In the genomic region with DNA sequence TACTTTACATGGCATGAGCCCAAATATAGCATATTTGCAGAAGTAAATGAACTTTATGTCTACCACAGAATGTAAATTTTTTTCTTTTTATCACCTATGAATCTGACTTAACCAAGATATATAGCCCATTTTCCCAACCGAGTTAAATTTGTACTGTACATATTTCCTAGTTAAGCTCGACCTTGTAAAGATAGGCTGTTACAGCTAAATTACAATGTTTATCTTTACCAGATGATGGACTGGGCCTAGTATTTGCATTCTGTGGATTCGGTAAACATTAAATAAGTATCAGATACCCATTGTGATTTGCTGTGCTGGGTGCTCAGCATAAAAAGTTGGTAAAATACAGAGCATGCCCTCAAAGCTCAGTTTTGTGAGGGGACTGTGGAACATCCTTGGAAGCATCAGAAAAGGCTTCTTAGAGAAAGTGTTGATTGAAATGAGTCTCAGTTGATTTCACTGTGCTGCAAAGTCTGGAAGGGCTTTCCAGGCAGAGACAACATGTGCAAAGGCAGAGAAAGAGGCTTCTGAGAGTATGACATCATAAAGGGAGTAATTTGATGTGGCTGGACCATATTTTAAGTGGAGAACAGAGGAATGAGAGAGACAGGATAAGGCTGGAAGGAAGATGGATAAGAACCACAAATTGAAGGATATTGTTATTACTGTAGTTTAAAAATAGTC, we compare ENCODE assay signal across 19 cellular contexts. TPM values are rescaled to one million over a fixed set of nuclear protein-coding genes. Genes with fewer than 3 reads are reported as not detected.
A peak's percentile ranks its signal among the peaks of the same experiment; 100 is the strongest.
DNase-seq lines count a peak whose midpoint lies in the region; ATAC-seq and TF ChIP-seq lines count a peak whose summit lies in the region.
"Had no signal": no experiment of that assay in that cellular context is flagged by ENCODE, and none has a peak within 500 bp of the region (broad histone marks: within the 10 kb centered on the region; RNA-seq: fewer than 3 reads in every experiment).

No MANE protein-coding gene starts in this region.

- no peaks in the 10 kb centered on the region for H3K79me2 ChIP-seq in PC-3 (ENCODE audit: low read length)

- peak overlapping the region in 6 of 7 donors; percentile 3 to 74 (median 26) for H3K27ac Mint-ChIP-seq in CD4-positive, alpha-beta memory T cell
- H3K27ac Mint-ChIP-seq: activated naive CD4-positive, alpha-beta T cell treated with anti-CD3 and anti-CD28 coated beads, Interleukin-2, amount 10 ng/mL, durations not matched to agents 7 days and 5 days had no signal

- no peaks in the 10 kb centered on the region for H3K9me3 Mint-ChIP-seq in CD4-positive, alpha-beta memory T cell
- H3K9me3 Mint-ChIP-seq: activated naive CD4-positive, alpha-beta T cell treated with anti-CD3 and anti-CD28 coated beads, Interleukin-2, amount 10 ng/mL, durations not matched to agents 7 days and 5 days; neural crest cell had no signal

- H3K36me3 ChIP-seq in CD4-positive, alpha-beta memory T cell (ENCODE audit: insufficient read depth, low read length), result peaks cover 51% of the 10 kb centered on the region
- H3K36me3 ChIP-seq in PC-3 (ENCODE audit: low read depth, low read length), result peaks cover 43% of the 10 kb centered on the region

- H3K27me3 Mint-ChIP-seq in CD4-positive, alpha-beta memory T cell, result no peaks in the 10 kb centered on the region
- H3K27me3 Mint-ChIP-seq: activated naive CD4-positive, alpha-beta T cell treated with anti-CD3 and anti-CD28 coated beads, Interleukin-2, amount 10 ng/mL, durations not matched to agents 7 days and 5 days had no signal

- H3K9me3 ChIP-seq in CD4-positive, alpha-beta memory T cell (ENCODE audit: control insufficient read depth in 1 of 2, low read length in 2 of 2), result no peaks in the 10 kb centered on the region
- no peaks in the 10 kb centered on the region for H3K9me3 ChIP-seq in PC-3 (ENCODE audit: low read length)
- H3K9me3 ChIP-seq: HAP-1, tibial nerve had no signal

- peaks cover 34 to 62% of the 10 kb centered on the region in 2 donors for H3K36me3 Mint-ChIP-seq in CD4-positive, alpha-beta memory T cell

- ATAC-seq in PC-3 (peak; percentile 82), GM18520 (IDR thresholded peaks at IDR 0.05; ENCODE audit: unreplicated experiment) (no peak), HG02588 (IDR thresholded peaks at IDR 0.05; ENCODE audit: unreplicated experiment) (no peak)

- no peak overlapping the region for H3K27ac ChIP-seq in CD4-positive, alpha-beta memory T cell (ENCODE audit: low read depth, low read length)
- H3K27ac ChIP-seq in PC-3 (ENCODE audit: low read length), result no peak overlapping the region
- H3K27ac ChIP-seq: cardiac muscle cell, tibial nerve had no signal

- H3K4me3 Mint-ChIP-seq in CD4-positive, alpha-beta memory T cell, result no peak overlapping the region
- H3K4me3 Mint-ChIP-seq: activated naive CD4-positive, alpha-beta T cell treated with anti-CD3 and anti-CD28 coated beads, Interleukin-2, amount 10 ng/mL, durations not matched to agents 7 days and 5 days; neural crest cell had no signal

- no peaks in the 10 kb centered on the region for H3K9me2 ChIP-seq in PC-3 (replicated peaks; ENCODE audit: low read length)

- H3K9ac ChIP-seq in PC-3 (ENCODE audit: low read length), result no peak overlapping the region

- POLR2A ChIA-PET in CD4-positive, alpha-beta memory T cell (lab: Charles Lee; ENCODE audit: partially characterized antibody), result no interaction called here
- POLR2A ChIA-PET in PC-3 (lab: Charles Lee; ENCODE audit: unreplicated experiment), result interaction anchor here (0.6 to 1.0 kb wide), 2 partner anchors 25 to 28 kb away, joined by 5 to 11 read pairs; no protein-coding TSS in a partner anchor

- intact Hi-C loops in CD4-positive, alpha-beta memory T cell (cut with micrococcal nuclease), result no loop called here
- intact Hi-C loops in PC-3 (cut with micrococcal nuclease), result no loop called here

- no peaks in the 10 kb centered on the region for H3K27me3 ChIP-seq in CD4-positive, alpha-beta memory T cell (ENCODE audit: insufficient read depth, low read length)
- no peaks in the 10 kb centered on the region for H3K27me3 ChIP-seq in PC-3 (ENCODE audit: low read length)
- H3K27me3 ChIP-seq: cardiac muscle cell, tibial nerve had no signal

- BruUV-seq in PC-3 (replicated peaks; lab: Mats Ljungman, UMichigan), result no TSS peak

- no peaks in the 10 kb centered on the region for H3F3A ChIP-seq in PC-3 (ENCODE audit: low read length, unreplicated experiment)

- H3K4me1 ChIP-seq in CD4-positive, alpha-beta memory T cell (ENCODE audit: insufficient read depth, low read length), result no peaks in the 10 kb centered on the region
- peaks cover 10% of the 10 kb centered on the region for H3K4me1 ChIP-seq in PC-3 (ENCODE audit: insufficient read depth, low read length)
- H3K4me1 ChIP-seq: HAP-1, tibial nerve had no signal

- no peak for TF ChIP-seq CTCF in PC-3 (conservative IDR thresholded peaks at IDR 0.05; ENCODE audit: low read depth, low read length)

- no peak overlapping the region for H3K4me3 ChIP-seq in CD4-positive, alpha-beta memory T cell (ENCODE audit: low read length in 2 of 2)
- H3K4me3 ChIP-seq in PC-3 (ENCODE audit: low read length), result no peak overlapping the region
- H3K4me3 ChIP-seq: cardiac muscle cell, HAP-1, tibial nerve had no signal

- H3K4me1 Mint-ChIP-seq in CD4-positive, alpha-beta memory T cell, result peaks cover 0 to 4% (median 3%) of the 10 kb centered on the region in 4 donors
- H3K4me1 Mint-ChIP-seq: neural crest cell had no signal

- no peak overlapping the region for H3K4me2 ChIP-seq in PC-3 (ENCODE audit: low read length)

- H2AFZ ChIP-seq in PC-3 (ENCODE audit: low read length), result no peak overlapping the region

- CTCF ChIA-PET in CD4-positive, alpha-beta memory T cell (lab: Charles Lee; ENCODE audit: partially characterized antibody), result no interaction called here
- CTCF ChIA-PET in PC-3 (lab: Charles Lee), result no interaction called here

- DNase-seq in AG08395 (ENCODE audit: low spot score) (peak; percentile 11), PC-3 (no peak), fibroblast of peridontal ligament (ENCODE audit: extremely low read depth) (peak; percentile 47), activated gamma-delta T cell treated with Interleukin-2 at 50 U/mL for 16 hours (no peak)
- no peak for DNase-seq in CD4-positive, alpha-beta memory T cell
- DNase-seq: activated naive CD4-positive, alpha-beta T cell treated with anti-CD3 and anti-CD28 coated beads, Interleukin-2, amount 10 ng/mL, durations not matched to agents 7 days and 5 days; C1 segment of cervical spinal cord; DND-41; hippocampal formation; NCI-H146; NCI-H2227 treated with DMSO at 0.1 percent for 48 hours; Right ventricle myocardium superior; stimulated activated naive CD4-positive, alpha-beta T cell had no signal

- no peaks in the 10 kb centered on the region for H4K20me1 ChIP-seq in PC-3 (ENCODE audit: low read length)

RNA-seq across cellular contexts. Expression of a gene that starts 27.4 kb away (rescaled TPM):
- 100 to 1,000 TPM; 105 to 108 TPM for total RNA-seq in CD4-positive, alpha-beta memory T cell
- polyA plus RNA-seq in CD4-positive, alpha-beta memory T cell, result 10 to 100 TPM; 31.8 to 45.0 TPM
- 17.9 and 23.0 TPM in 2 replicates for total RNA-seq in PC-3 (2014; rRNA removed)

RNA-seq across cellular contexts. Expression of a gene that starts 37.8 kb away (rescaled TPM):
- total RNA-seq in CD4-positive, alpha-beta memory T cell, result 1 to 10 TPM; 1.3 to 1.6 TPM
- 1 to 10 TPM; 2.0 to 2.3 TPM for polyA plus RNA-seq in CD4-positive, alpha-beta memory T cell
- 18.5 and 19.0 TPM in 2 replicates for total RNA-seq in PC-3 (2014; rRNA removed)

Comparison
In these comparisons a context has a peak if more than half of its experiments do, and no peak if none do; other contexts are left out.
1. DNase-seq: peak in AG08395 (single experiment) and fibroblast of peridontal ligament (single experiment); none in CD4-positive, alpha-beta memory T cell (0 of 5), PC-3 (single experiment) and activated gamma-delta T cell treated with Interleukin-2 at 50 U/mL for 16 hours (single experiment).